ENCODE assay signal across 9 cellular contexts in genomic region chr12:71746983-71747611, GRCh38. TPM values are rescaled to one million over a fixed set of nuclear protein-coding genes. Genes with fewer than 3 reads are reported as not detected.
A peak's percentile ranks its signal among the peaks of the same experiment; 100 is the strongest.
DNase-seq lines count a peak whose midpoint lies in the region; ATAC-seq and TF ChIP-seq lines count a peak whose summit lies in the region.
"Had no signal": no experiment of that assay in that cellular context is flagged by ENCODE, and none has a peak within 500 bp of the region (broad histone marks: within the 10 kb centered on the region; RNA-seq: fewer than 3 reads in every experiment).

No MANE protein-coding gene starts in this region.

- peaks cover 6% of the 10 kb centered on the region; the same call in 1 of the 2 replicates for H3K4me1 ChIP-seq in BE2C
- H3K4me1 ChIP-seq: SJSA1 had no signal

- no peak overlapping the region for H3K4me3 ChIP-seq in BE2C (ENCODE audit: low read depth, low read length)
- no peak overlapping the region for H3K4me3 ChIP-seq in cardiac fibroblast (replicated peaks in 1 of 2; ENCODE audit: low read depth in 2 of 2, low read length in 2 of 2)
- H3K4me3 ChIP-seq: SJSA1 had no signal

- DNase-seq in BE2C (peak; percentile 40), NCI-H2081 (lab: John Stamatoyannopoulos, UW) (peak; percentile 57 to 70), UCSD-AML1 (lab: John Stamatoyannopoulos, UW; ENCODE audit: unreplicated experiment) (peak; percentile 22), cardiac fibroblast (ENCODE audit: low read depth in 2 of 2) (peak; percentile 80 to 81), kidney tubule cell (ENCODE audit: low spot score) (peak; percentile 75)
- DNase-seq in stimulated activated CD4-positive, alpha-beta T cell treated with anti-CD3 and anti-CD28 coated beads, Interleukin-4, amount 100 ng/mL, for 4 hours, result peak; percentile 22 to 34

- H3K9me3 ChIP-seq in BE2C, result no peaks in the 10 kb centered on the region
- H3K9me3 ChIP-seq: SJSA1 had no signal

- peak; percentile 92 for ATAC-seq in GM18861 (IDR thresholded peaks at IDR 0.05; ENCODE audit: unreplicated experiment)
- ATAC-seq in HG02981 (IDR thresholded peaks at IDR 0.05; ENCODE audit: unreplicated experiment), result peak; percentile 87

- no peaks in the 10 kb centered on the region for H3K36me3 ChIP-seq in BE2C
- H3K36me3 ChIP-seq: SJSA1 had no signal

- TF ChIP-seq CTCF in BE2C (IDR thresholded peaks at IDR 0.05; ENCODE audit: low read depth, low read length), result peak; percentile 82
- peak; percentile 66 for TF ChIP-seq CTCF in cardiac fibroblast (IDR thresholded peaks at IDR 0.05; ENCODE audit: low read depth, low read length)

- peaks cover 3% of the 10 kb centered on the region; the same call in 1 of the 2 replicates for H3K27me3 ChIP-seq in BE2C

RNA-seq across cellular contexts. Expression of gene RAB21, which starts 7.6 kb away (rescaled TPM):
- 19.1 TPM for polyA plus RNA-seq in BE2C (2012; ENCODE audit: insufficient read depth, insufficient read length, low read depth)

Comparison
In these comparisons a context has a peak if more than half of its experiments do, and no peak if none do; other contexts are left out.
1. DNase-seq: peak in every context shown above with its lines; median percentile 80 in cardiac fibroblast; 75 in kidney tubule cell; 64 in NCI-H2081; 40 in BE2C; 28 in stimulated activated CD4-positive, alpha-beta T cell treated with anti-CD3 and anti-CD28 coated beads, Interleukin-4, amount 100 ng/mL, for 4 hours; 22 in UCSD-AML1.